ENCODE assay signal across 8 cellular contexts in genomic region chr15:100902436-100903190, GRCh38. TPM values are rescaled to one million over a fixed set of nuclear protein-coding genes. Genes with fewer than 3 reads are reported as not detected.
A peak's percentile ranks its signal among the peaks of the same experiment; 100 is the strongest.
DNase-seq lines count a peak whose midpoint lies in the region; ATAC-seq and TF ChIP-seq lines count a peak whose summit lies in the region.

No MANE protein-coding gene starts in this region.

- H3K4me1 ChIP-seq in OCI-LY3 (ENCODE audit: low read length): peaks cover 9% of the 10 kb centered on the region
- H3K4me1 ChIP-seq in esophagus muscularis mucosa: peaks cover 15 to 39% (median 36%) of the 10 kb centered on the region in 4 donors
- peaks cover 3 to 7% of the 10 kb centered on the region in 2 donors for H3K4me1 ChIP-seq in neuronal stem cell (ENCODE audit: control insufficient read depth in 2 of 2, insufficient read depth in 1 of 2, low read depth in 1 of 2, low read length in 2 of 2)

- H3K79me2 ChIP-seq in OCI-LY3 (ENCODE audit: low read length): no peaks in the 10 kb centered on the region

- no peak overlapping the region for H4K8ac ChIP-seq in neuronal stem cell (ENCODE audit: low read depth, low read length)

- no peak overlapping the region for H4K91ac ChIP-seq in neuronal stem cell (ENCODE audit: low read depth, low read length, poor library complexity)

- TF ChIP-seq POLR2A in esophagus muscularis mucosa (IDR thresholded peaks at IDR 0.05; ENCODE audit: low read depth): no peak

- intact Hi-C loops in esophagus muscularis mucosa (cut with DNase I): no loop called here

- DNase-seq in DMS 273 (lab: John Stamatoyannopoulos, UW; ENCODE audit: unreplicated experiment): peak; percentile 92
- peak; percentile 94 for DNase-seq in esophagus muscularis mucosa (ENCODE audit: extremely low spot score)
- no peak for DNase-seq in neuronal stem cell (ENCODE audit: low spot score)
- no peak for DNase-seq in DMS114 treated with DMSO at 0.1 percent for 48 hours (lab: John Stamatoyannopoulos, UW; ENCODE audit: unreplicated experiment)
- DNase-seq in 8988T: no peak
- no peak for DNase-seq in activated CD4-positive, CD25-positive, alpha-beta regulatory T cell treated with anti-CD3 and anti-CD28 coated beads, Interleukin-2, amount 50 U/mL, for 72 hours

- H2AFZ ChIP-seq in OCI-LY3 (ENCODE audit: low read depth, low read length) (peak overlapping the region; percentile 71; the same call in 1 of the 2 replicates), neuronal stem cell (ENCODE audit: low read length) (no peak overlapping the region)

- H2BK120ac ChIP-seq in neuronal stem cell (ENCODE audit: low read depth, low read length): no peak overlapping the region

- H3K23ac ChIP-seq in neuronal stem cell (ENCODE audit: low read depth, low read length, poor library complexity): no peak overlapping the region

- H3K4me2 ChIP-seq in OCI-LY3 (ENCODE audit: low read length) (no peak overlapping the region), neuronal stem cell (ENCODE audit: insufficient read depth, low read length, poor library complexity, severe bottlenecking) (no peak overlapping the region)

- 25% methylated on average over 22 of the region's 22 CpGs for WGBS in esophagus muscularis mucosa
- WGBS in neuronal stem cell (ENCODE audit: extremely low coverage in 2 of 2, insufficient read length in 2 of 2, insufficient replicate concordance in 1 of 2), 2 donors: no CpG with 5 or more reads among the region's 22 CpGs

- H2BK5ac ChIP-seq in neuronal stem cell (ENCODE audit: low read length): no peak overlapping the region

- H3K4me3 ChIP-seq in OCI-LY3 (ENCODE audit: low read length) (no peak overlapping the region), esophagus muscularis mucosa (peak overlapping the region; percentile 34 to 53 (median 42)), neuronal stem cell (ENCODE audit: low read length in 2 of 2) (no peak overlapping the region)

- ATAC-seq in HG03521 (IDR thresholded peaks at IDR 0.05; ENCODE audit: unreplicated experiment): no peak

- H3K79me1 ChIP-seq in neuronal stem cell (ENCODE audit: low read depth, low read length): no peaks in the 10 kb centered on the region

- H3K18ac ChIP-seq in neuronal stem cell (ENCODE audit: low read length): peak overlapping the region; percentile 69

- H2BK12ac ChIP-seq in neuronal stem cell (ENCODE audit: low read length): no peak overlapping the region

- no peak overlapping the region for H2BK15ac ChIP-seq in neuronal stem cell (ENCODE audit: low read length)

- H3K36me3 ChIP-seq in OCI-LY3 (replicated peaks; ENCODE audit: low read depth, low read length): no peaks in the 10 kb centered on the region
- H3K36me3 ChIP-seq in esophagus muscularis mucosa: peaks cover 0 to 14% (median 0%) of the 10 kb centered on the region in 4 donors
- H3K36me3 ChIP-seq in neuronal stem cell (replicated peaks in 1 of 2; ENCODE audit: control insufficient read depth in 2 of 2, insufficient read depth in 2 of 2, low read length in 2 of 2): no peaks in the 10 kb centered on the region

- H3K9ac ChIP-seq in OCI-LY3 (ENCODE audit: low read length) (no peak overlapping the region), neuronal stem cell (ENCODE audit: low read depth, low read length, poor library complexity) (no peak overlapping the region)

- no peak overlapping the region for H3K4ac ChIP-seq in neuronal stem cell (ENCODE audit: low read length)

- H3K14ac ChIP-seq in neuronal stem cell (ENCODE audit: low read length): no peak overlapping the region

- TF ChIP-seq EP300 in esophagus muscularis mucosa (IDR thresholded peaks at IDR 0.05): no peak

- no peaks in the 10 kb centered on the region for H4K20me1 ChIP-seq in OCI-LY3 (ENCODE audit: insufficient read depth, low read length)

- no peaks in the 10 kb centered on the region for H3K9me3 ChIP-seq in OCI-LY3 (ENCODE audit: insufficient read depth, low read length)
- no peaks in the 10 kb centered on the region for H3K9me3 ChIP-seq in esophagus muscularis mucosa
- peaks cover 0 to 3% of the 10 kb centered on the region in 2 donors for H3K9me3 ChIP-seq in neuronal stem cell (replicated peaks in 1 of 2; ENCODE audit: control insufficient read depth in 2 of 2, insufficient read depth in 1 of 2, low read depth in 1 of 2, low read length in 2 of 2)

- peaks cover 24% of the 10 kb centered on the region; the same call in 1 of the 2 replicates for H3K27me3 ChIP-seq in OCI-LY3 (ENCODE audit: low read depth, low read length)
- H3K27me3 ChIP-seq in esophagus muscularis mucosa: peaks cover 0 to 2% (median 0%) of the 10 kb centered on the region in 4 donors
- H3K27me3 ChIP-seq in neuronal stem cell (ENCODE audit: control insufficient read depth in 3 of 3, insufficient read depth in 3 of 3, low read depth in 1 of 3, low read length in 3 of 3): peaks cover 0 to 15% (median 0%) of the 10 kb centered on the region in 3 experiments

- H3K27ac ChIP-seq in OCI-LY3 (ENCODE audit: low read length): no peak overlapping the region
- H3K27ac ChIP-seq in esophagus muscularis mucosa (replicated peaks in 1 of 4): peak overlapping the region; percentile 65 to 83 (median 78)
- no peak overlapping the region for H3K27ac ChIP-seq in neuronal stem cell (replicated peaks; ENCODE audit: low read length)

- TF ChIP-seq CTCF in OCI-LY3 (IDR thresholded peaks at IDR 0.05; ENCODE audit: low read depth, low read length): no peak
- no peak for TF ChIP-seq CTCF in esophagus muscularis mucosa (IDR thresholded peaks at IDR 0.05)

- H2AK5ac ChIP-seq in neuronal stem cell (ENCODE audit: low read depth, low read length): no peak overlapping the region

RNA-seq across cellular contexts. Expression of gene LRRK1, which starts 16.5 kb away (rescaled TPM):
- 10 to 100 TPM; 11.3 to 18.0 (median 15.4) TPM for total RNA-seq in esophagus muscularis mucosa
- polyA plus RNA-seq in neuronal stem cell (2013, experiment 1 of 2): 0.13 TPM
- polyA plus RNA-seq in neuronal stem cell (2013, experiment 2 of 2): 0.08 TPM

RNA-seq across cellular contexts. Expression of gene ALDH1A3, which starts 23.0 kb away (rescaled TPM):
- total RNA-seq in esophagus muscularis mucosa: 100 to 1,000 TPM in 1 of 4 donors, 10 to 100 TPM in 3; 36.7 to 131 (median 59.4) TPM
- polyA plus RNA-seq in neuronal stem cell (2013, experiment 1 of 2): 0.52 TPM
- 0.64 TPM for polyA plus RNA-seq in neuronal stem cell (2013, experiment 2 of 2)

Comparison
In these comparisons a context has a peak if more than half of its experiments do, and no peak if none do; other contexts are left out.
1. DNase-seq: peak in DMS 273 (single experiment) and esophagus muscularis mucosa (single experiment); none in neuronal stem cell (single experiment), DMS114 treated with DMSO at 0.1 percent for 48 hours (single experiment), 8988T (single experiment) and activated CD4-positive, CD25-positive, alpha-beta regulatory T cell treated with anti-CD3 and anti-CD28 coated beads, Interleukin-2, amount 50 U/mL, for 72 hours (single experiment).
2. H3K27ac ChIP-seq: peak in esophagus muscularis mucosa (4 of 4); none in OCI-LY3 (single experiment) and neuronal stem cell (single experiment).
3. H3K4me3 ChIP-seq: peak in esophagus muscularis mucosa (4 of 4); none in OCI-LY3 (single experiment) and neuronal stem cell (0 of 2).